Comparison of ENCODE assay signal across 19 cellular contexts in the genomic region with DNA sequence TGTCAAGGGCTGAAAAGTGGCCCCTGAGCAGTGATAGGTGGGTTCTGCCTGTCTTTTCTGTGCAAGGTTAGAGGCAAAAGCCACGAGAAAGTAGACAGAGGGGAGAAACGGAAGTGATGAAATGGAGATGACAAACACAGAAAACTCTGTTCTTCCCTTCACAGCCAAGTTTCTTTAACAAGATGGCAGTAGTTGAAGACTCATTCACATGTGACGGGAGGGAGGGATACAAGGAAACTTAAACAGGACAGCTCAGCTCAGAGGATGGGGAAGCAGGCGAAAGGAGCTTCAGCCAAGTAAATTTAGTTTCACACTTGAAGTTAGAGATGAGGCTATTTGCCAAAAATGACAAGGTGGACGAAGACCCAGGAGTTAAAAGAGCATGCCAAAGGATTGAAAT.
A peak's percentile ranks its signal among the peaks of the same experiment; 100 is the strongest.
DNase-seq lines count a peak whose midpoint lies in the region; ATAC-seq and TF ChIP-seq lines count a peak whose summit lies in the region.
"Had no signal": no experiment of that assay in that cellular context is flagged by ENCODE, and none has a peak within 500 bp of the region (broad histone marks: within the 10 kb centered on the region; RNA-seq: fewer than 3 reads in every experiment).

No MANE protein-coding gene starts in this region.

- intact Hi-C loops in Caco-2 (cut with micrococcal nuclease; ENCODE audit: unreplicated experiment) = no loop called here
- intact Hi-C loops in CD8-positive, alpha-beta T cell (cut with DNase I, micrococcal nuclease) = no loop called here

- H3K27ac ChIP-seq in DND-41 (ENCODE audit: low read length) = no peak overlapping the region
- H3K27ac ChIP-seq in CD8-positive, alpha-beta T cell (ENCODE audit: low read depth, low read length) = no peak overlapping the region
- H3K27ac ChIP-seq: A549 had no signal

- no peak overlapping the region for H3K9ac ChIP-seq in DND-41 (ENCODE audit: low read depth, low read length)

- H3K79me2 ChIP-seq in DND-41 (ENCODE audit: insufficient read depth, low read length) = no peaks in the 10 kb centered on the region

- no peak overlapping the region for H3K4me3 ChIP-seq in DND-41 (ENCODE audit: low read depth in 1 of 2, low read length in 2 of 2)
- no peak overlapping the region for H3K4me3 ChIP-seq in Caco-2 (ENCODE audit: low read depth, low read length)
- no peak overlapping the region for H3K4me3 ChIP-seq in CD8-positive, alpha-beta T cell (ENCODE audit: low read depth, low read length)
- H3K4me3 ChIP-seq: A549, K562, MG63 had no signal

- peaks cover 17% of the 10 kb centered on the region for H3K9me3 Mint-ChIP-seq in nephron progenitor cell
- H3K9me3 Mint-ChIP-seq in Caco-2 (ENCODE audit: unreplicated experiment) = peaks cover 20% of the 10 kb centered on the region
- no peaks in the 10 kb centered on the region for H3K9me3 Mint-ChIP-seq in CD8-positive, alpha-beta T cell

- no peaks in the 10 kb centered on the region for H4K20me1 ChIP-seq in DND-41 (ENCODE audit: insufficient read depth, low read length)

- no peaks in the 10 kb centered on the region for H3K27me3 ChIP-seq in DND-41 (ENCODE audit: insufficient read depth, low read length, poor library complexity)
- H3K27me3 ChIP-seq in Caco-2 (replicated peaks; ENCODE audit: control insufficient read depth, insufficient read depth, low read length) = no peaks in the 10 kb centered on the region
- no peaks in the 10 kb centered on the region for H3K27me3 ChIP-seq in CD8-positive, alpha-beta T cell (ENCODE audit: insufficient read depth, low read length)
- H3K27me3 ChIP-seq: MG63 had no signal

- peak overlapping the region; percentile 15 for H3K27ac Mint-ChIP-seq in nephron progenitor cell
- no peak overlapping the region for H3K27ac Mint-ChIP-seq in Caco-2 (ENCODE audit: unreplicated experiment)
- no peak overlapping the region for H3K27ac Mint-ChIP-seq in CD8-positive, alpha-beta T cell
- H3K27ac Mint-ChIP-seq: B cell; CD4-positive, CD25-positive, alpha-beta regulatory T cell had no signal

- TF ChIP-seq CTCF in DND-41 (IDR thresholded peaks at IDR 0.05; ENCODE audit: borderline replicate concordance, extremely low read depth, low read length, poor library complexity, severe bottlenecking) (no peak), nephron progenitor cell (IDR thresholded peaks at IDR 0.05) (no peak), Caco-2 (IDR thresholded peaks at IDR 0.05; ENCODE audit: insufficient read depth in 1 of 2, low read depth in 1 of 2, low read length in 1 of 2, severe bottlenecking in 1 of 2, unreplicated experiment in 1 of 2) (no peak)
- TF ChIP-seq CTCF in CD8-positive, alpha-beta T cell (IDR thresholded peaks at IDR 0.05) = no peak

- peaks cover 9% of the 10 kb centered on the region for H3K27me3 Mint-ChIP-seq in nephron progenitor cell (ENCODE audit: low read depth, poor library complexity)
- no peaks in the 10 kb centered on the region for H3K27me3 Mint-ChIP-seq in Caco-2 (ENCODE audit: insufficient read depth, unreplicated experiment)
- H3K27me3 Mint-ChIP-seq in CD8-positive, alpha-beta T cell (ENCODE audit: low read depth) = no peaks in the 10 kb centered on the region
- H3K27me3 Mint-ChIP-seq: B cell; CD4-positive, CD25-positive, alpha-beta regulatory T cell had no signal

- H3K36me3 ChIP-seq in DND-41 (ENCODE audit: insufficient read depth, low read length) (no peaks in the 10 kb centered on the region), Caco-2 (ENCODE audit: control insufficient read depth, insufficient read depth, low read length) (no peaks in the 10 kb centered on the region)
- H3K36me3 ChIP-seq in CD8-positive, alpha-beta T cell (ENCODE audit: insufficient read depth, low read length) = no peaks in the 10 kb centered on the region
- H3K36me3 ChIP-seq: MG63 had no signal

- ATAC-seq in DND-41 (ENCODE audit: insufficient read depth, low read depth) (peak; percentile 25; the same call in 1 of the 3 replicates), GM21526 (IDR thresholded peaks at IDR 0.05; ENCODE audit: low FRiP score, unreplicated experiment) (no peak)
- ATAC-seq in CD8-positive, alpha-beta T cell = no peak
- ATAC-seq: A549, K562 had no signal

- no TSS peak for BruUV-seq in Caco-2 (replicated peaks; lab: Mats Ljungman, UMichigan)

- CTCF ChIA-PET in Caco-2 (lab: Charles Lee) = no interaction called here
- CTCF ChIA-PET in CD8-positive, alpha-beta T cell (lab: Charles Lee) = no interaction called here

- H2AFZ ChIP-seq in DND-41 (ENCODE audit: low read depth, low read length) = no peak overlapping the region

- H3K4me3 Mint-ChIP-seq in nephron progenitor cell (no peak overlapping the region), Caco-2 (ENCODE audit: unreplicated experiment) (no peak overlapping the region)
- no peak overlapping the region for H3K4me3 Mint-ChIP-seq in CD8-positive, alpha-beta T cell
- H3K4me3 Mint-ChIP-seq: B cell; CD4-positive, CD25-positive, alpha-beta regulatory T cell had no signal

- peaks cover 34% of the 10 kb centered on the region for H3K4me1 Mint-ChIP-seq in nephron progenitor cell
- peaks cover 19% of the 10 kb centered on the region for H3K4me1 Mint-ChIP-seq in Caco-2 (ENCODE audit: low read depth, unreplicated experiment)
- H3K4me1 Mint-ChIP-seq in CD8-positive, alpha-beta T cell (ENCODE audit: low read depth) = no peaks in the 10 kb centered on the region
- H3K4me1 Mint-ChIP-seq: B cell; CD4-positive, CD25-positive, alpha-beta regulatory T cell had no signal

- POLR2A ChIA-PET in Caco-2 (lab: Charles Lee) = no interaction called here
- POLR2A ChIA-PET in CD8-positive, alpha-beta T cell (lab: Charles Lee) = no interaction called here

- DNase-seq in DND-41 (no peak), MV-4-11 (lab: John Stamatoyannopoulos, UW) (peak; percentile 23), RPMI7951 (ENCODE audit: low read depth) (peak; percentile 7), nephron progenitor cell (no peak), Caco-2 (no peak), COLO668 (lab: John Stamatoyannopoulos, UW; ENCODE audit: unreplicated experiment) (no peak)
- DNase-seq in CD8-positive, alpha-beta T cell = no peak
- DNase-seq: CD4-positive, CD25-positive, alpha-beta regulatory T cell; DMS153; MG63; NCI-H1694; NCI-H2081; NCI-H2171 treated with DMSO at 0.1 percent for 48 hours; NCI-H526 treated with DMSO at 0.1 percent for 48 hours; Right ventricle myocardium superior had no signal

- H3K36me3 Mint-ChIP-seq in nephron progenitor cell (ENCODE audit: low read depth) (peaks cover 9% of the 10 kb centered on the region), Caco-2 (ENCODE audit: insufficient read depth, unreplicated experiment) (no peaks in the 10 kb centered on the region)
- H3K36me3 Mint-ChIP-seq in CD8-positive, alpha-beta T cell = no peaks in the 10 kb centered on the region
- H3K36me3 Mint-ChIP-seq: CD4-positive, CD25-positive, alpha-beta regulatory T cell had no signal

- H3K9me3 ChIP-seq in DND-41 (ENCODE audit: insufficient read depth, low read length, severe bottlenecking) (no peaks in the 10 kb centered on the region), Caco-2 (no peaks in the 10 kb centered on the region)
- no peaks in the 10 kb centered on the region for H3K9me3 ChIP-seq in CD8-positive, alpha-beta T cell (ENCODE audit: low read length)
- H3K9me3 ChIP-seq: A549, MG63 had no signal

- H3K4me1 ChIP-seq in DND-41 (ENCODE audit: insufficient read depth, low read length) (peaks cover 10% of the 10 kb centered on the region), Caco-2 (peaks cover 21% of the 10 kb centered on the region)
- no peaks in the 10 kb centered on the region for H3K4me1 ChIP-seq in CD8-positive, alpha-beta T cell (ENCODE audit: insufficient read depth, low read length)
- H3K4me1 ChIP-seq: A549 had no signal

- no peak overlapping the region for H3K4me2 ChIP-seq in DND-41 (ENCODE audit: insufficient read depth, low read length)
- H3K4me2 ChIP-seq: A549 had no signal

Comparison
In these comparisons a context has a peak if more than half of its experiments do, and no peak if none do; other contexts are left out.
1. DNase-seq: peak in MV-4-11 (single experiment) and RPMI7951 (single experiment); none in DND-41 (single experiment), nephron progenitor cell (single experiment), Caco-2 (0 of 2), CD8-positive, alpha-beta T cell (0 of 7) and COLO668 (single experiment).